ENCODE assay signal across 8 cellular contexts in the genomic region with DNA sequence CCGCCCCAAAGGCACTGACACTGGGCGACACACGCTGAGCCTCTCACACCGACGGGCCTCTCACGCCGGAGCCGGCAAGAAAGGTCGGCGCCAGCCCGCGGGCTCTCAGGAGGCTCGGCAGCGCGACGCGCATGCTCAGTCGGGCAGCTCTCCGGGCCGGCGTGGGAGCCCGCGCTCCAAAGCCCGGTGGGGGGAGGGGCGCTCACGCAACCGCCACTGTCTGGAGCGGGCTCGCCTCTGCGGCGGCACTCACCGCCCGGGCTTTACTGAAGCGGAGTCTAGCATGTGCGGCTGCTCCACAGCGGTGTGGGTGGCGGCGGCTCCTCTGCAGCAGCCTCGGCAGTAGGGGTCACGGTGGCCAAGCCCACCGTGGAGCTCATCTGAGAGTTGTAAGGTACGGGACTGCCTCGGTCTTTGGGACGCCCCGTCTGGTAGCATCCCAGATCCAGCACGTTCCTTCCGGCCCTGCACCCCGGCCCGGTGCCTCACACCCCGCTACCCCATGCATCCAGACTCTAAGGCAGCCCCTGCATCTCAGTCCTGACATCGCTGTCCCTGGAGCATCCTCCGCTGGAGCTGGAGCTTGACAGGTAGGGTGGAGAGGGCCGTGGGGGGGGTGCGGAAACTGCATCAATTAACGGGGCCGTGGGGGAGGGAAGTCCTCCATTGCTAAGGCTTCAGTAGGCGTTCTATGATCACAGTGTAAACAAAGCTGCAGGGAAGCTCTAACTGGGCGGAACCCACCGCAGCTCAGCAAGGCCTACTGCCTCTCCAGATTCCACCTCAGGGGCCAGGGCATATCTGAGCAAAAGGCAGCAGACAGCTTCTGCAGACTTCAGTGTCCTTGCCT. TPM values are rescaled to one million over a fixed set of nuclear protein-coding genes. Genes with fewer than 3 reads are reported as not detected.
DNase-seq lines count a peak whose midpoint lies in the region; ATAC-seq and TF ChIP-seq lines count a peak whose summit lies in the region.
"Not testable (repeated sequence)": the region's sequence is repeated elsewhere in the genome, so short reads cannot be mapped to it uniquely, and the experiment has no call there.

No MANE protein-coding gene starts in this region.

- H3K36me3 ChIP-seq in sigmoid colon, tibial artery: not testable (repeated sequence)

- DNase-seq in NCI-H1436 (lab: John Stamatoyannopoulos, UW) (peak; percentile 41), astrocyte of the hippocampus (ENCODE audit: low read depth, low spot score) (peak; percentile 36), hypothalamus (lab: John Stamatoyannopoulos, UW) (peak in 29 of 51 donors; percentile 15 to 74 (median 38)), tibial artery (peak in 1 of 2 donors; percentile 80)
- DNase-seq in activated CD4-positive, CD25-positive, alpha-beta regulatory T cell (lab: John Stamatoyannopoulos, UW): peak; percentile 8 to 40 (median 28)
- not testable (repeated sequence) for DNase-seq in sigmoid colon

- peak overlapping the region in 3 of 4 donors; percentile 57 to 74 (median 68) for H3K27ac ChIP-seq in sigmoid colon
- peak overlapping the region in 1 of 2 donors; percentile 68 for H3K27ac ChIP-seq in tibial artery

- 1 to 5% methylated on average over 52 to 59 of the region's 59 CpGs for WGBS in sigmoid colon, 2 donors

- not testable (repeated sequence) for TF ChIP-seq EP300 in sigmoid colon (IDR thresholded peaks at IDR 0.05)

- peak overlapping the region in 3 of 4 donors; percentile 45 to 49 (median 47) for H3K4me3 ChIP-seq in sigmoid colon
- H3K4me3 ChIP-seq in tibial artery: peak overlapping the region; percentile 46 to 50

- not testable (repeated sequence) for H3K4me1 ChIP-seq in sigmoid colon, tibial artery

- TF ChIP-seq CTCF in sigmoid colon (IDR thresholded peaks at IDR 0.05); tibial artery (IDR thresholded peaks at IDR 0.05): not testable (repeated sequence)

- not testable (repeated sequence) for H3K27me3 ChIP-seq in sigmoid colon, tibial artery

- not testable (repeated sequence) for TF ChIP-seq POLR2A in sigmoid colon (IDR thresholded peaks at IDR 0.05)

- H3K9me3 ChIP-seq in sigmoid colon, tibial artery: not testable (repeated sequence)

- ATAC-seq in GM18498 (IDR thresholded peaks at IDR 0.05; ENCODE audit: unreplicated experiment) (peak; percentile 76), HG02763 (IDR thresholded peaks at IDR 0.05; ENCODE audit: unreplicated experiment) (peak; percentile 82)

- intact Hi-C loops in sigmoid colon (cut with DNase I); tibial artery (cut with DNase I; ENCODE audit: low total_unique reads): not testable (repeated sequence)

RNA-seq across cellular contexts. Expression of a gene that starts 18.4 kb away (rescaled TPM):
- total RNA-seq in sigmoid colon: 10 to 100 TPM in 3 of 4 donors, 1 to 10 TPM in 1; 8.0 to 20.0 (median 17.6) TPM
- polyA plus RNA-seq in sigmoid colon: 10 to 100 TPM; 57.1 to 62.7 (median 57.6) TPM

RNA-seq across cellular contexts. Expression of a gene that starts 44.7 kb away (rescaled TPM):
- 1 to 10 TPM in 2 of 4 donors, under 1 TPM in 2; 0.14 to 3.3 (median 0.62) TPM for total RNA-seq in sigmoid colon
- polyA plus RNA-seq in sigmoid colon: 1 to 10 TPM in 1 of 3 donors, under 1 TPM in 2; under 0.01 to 1.7 (median 0.23) TPM

RNA-seq across cellular contexts. Expression of a gene that starts 53.5 kb away (rescaled TPM):
- 10 to 100 TPM; 23.8 to 52.4 (median 37.8) TPM for total RNA-seq in sigmoid colon
- 10 to 100 TPM; 71.1 to 87.1 (median 74.0) TPM for polyA plus RNA-seq in sigmoid colon
